1 cellular context compared by ENCODE assay signal in genomic region chr16:15682105-15682570, GRCh38.
TF ChIP-seq lines count a peak whose summit lies in the region.

No MANE protein-coding gene starts in this region.

TF ChIP-seq in HepG2, 621 proteins besides CTCF, POLR2A, EP300 and RAD21 (continued from another document):
- TF ChIP-seq HMGXB3 (CRISPR knock-in tag; IDR thresholded peaks at IDR 0.05; ENCODE audit: borderline replicate concordance), result 0 out of 2 replicates have a peak, but pooled peaks have one; percentile 32
- no peak; the same call in none of the 2 replicates for TF ChIP-seq PPARG (CRISPR knock-in tag; conservative IDR thresholded peaks at IDR 0.05)
- TF ChIP-seq HMG20A (CRISPR knock-in tag; IDR thresholded peaks at IDR 0.05; ENCODE audit: borderline replicate concordance), result no peak
- peak; percentile 75 for TF ChIP-seq XRCC5 (optimal IDR thresholded peaks at IDR 0.05; ENCODE audit: low read length)
- TF ChIP-seq ZNF367 (CRISPR knock-in tag; IDR thresholded peaks at IDR 0.05; ENCODE audit: borderline replicate concordance), result no peak
- TF ChIP-seq TRIM22 (IDR thresholded peaks at IDR 0.05), result no peak
- no peak for TF ChIP-seq ZNF430 (CRISPR knock-in tag; IDR thresholded peaks at IDR 0.05)
- TF ChIP-seq RCOR2 (CRISPR knock-in tag; IDR thresholded peaks at IDR 0.05), result no peak
- TF ChIP-seq ELF3 (CRISPR knock-in tag; IDR thresholded peaks at IDR 0.05), result peak; percentile 56; the same call in 1 of the 2 replicates
- TF ChIP-seq ZNF607 (CRISPR knock-in tag; IDR thresholded peaks at IDR 0.05; ENCODE audit: borderline replicate concordance), result no peak
- TF ChIP-seq PBX2 (CRISPR knock-in tag; IDR thresholded peaks at IDR 0.05), result no peak
- peak; percentile 90 for TF ChIP-seq BHLHE40 (IDR thresholded peaks at IDR 0.05; ENCODE audit: low read length)
- no peak for TF ChIP-seq ZBTB38 (CRISPR knock-in tag; IDR thresholded peaks at IDR 0.05)
TF ChIP-seq in HepG2: peak in this region for 80.
